In the genomic region with DNA sequence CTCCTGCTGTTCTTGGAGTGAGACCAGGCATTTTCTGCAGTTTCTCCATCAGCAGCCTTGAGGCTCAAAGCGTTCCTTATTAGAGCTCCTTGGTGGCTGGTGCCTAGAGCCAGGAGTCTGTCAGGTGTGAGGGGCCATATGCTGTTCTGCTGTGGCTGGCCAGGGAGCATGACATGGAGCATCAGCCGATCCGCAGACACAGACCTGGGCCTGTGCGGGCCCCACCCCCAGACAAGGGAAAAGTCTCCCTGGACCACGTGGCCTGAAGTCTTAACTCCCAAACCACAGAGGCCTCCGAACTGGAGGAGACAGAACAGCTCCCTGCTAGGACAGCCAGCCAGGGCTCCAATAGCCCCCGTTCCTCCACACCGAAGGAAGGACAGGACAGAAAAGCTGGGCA, we compare ENCODE assay signal across 1 cellular context.
TF ChIP-seq lines count a peak whose summit lies in the region.

No MANE protein-coding gene starts in this region.

TF ChIP-seq in K562, 482 proteins besides CTCF, POLR2A, EP300 and RAD21 (continued from another document):
- TF ChIP-seq, protein P1, sequence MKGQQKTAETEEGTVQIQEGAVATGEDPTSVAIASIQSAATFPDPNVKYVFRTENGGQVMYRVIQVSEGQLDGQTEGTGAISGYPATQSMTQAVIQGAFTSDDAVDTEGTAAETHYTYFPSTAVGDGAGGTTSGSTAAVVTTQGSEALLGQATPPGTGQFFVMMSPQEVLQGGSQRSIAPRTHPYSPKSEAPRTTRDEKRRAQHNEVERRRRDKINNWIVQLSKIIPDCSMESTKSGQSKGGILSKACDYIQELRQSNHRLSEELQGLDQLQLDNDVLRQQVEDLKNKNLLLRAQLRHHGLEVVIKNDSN (CRISPR knock-in tag; IDR thresholded peaks at IDR 0.05): peak; percentile 86
- TF ChIP-seq ZNF23 (CRISPR knock-in tag; IDR thresholded peaks at IDR 0.05): no peak
- TF ChIP-seq, protein P2, sequence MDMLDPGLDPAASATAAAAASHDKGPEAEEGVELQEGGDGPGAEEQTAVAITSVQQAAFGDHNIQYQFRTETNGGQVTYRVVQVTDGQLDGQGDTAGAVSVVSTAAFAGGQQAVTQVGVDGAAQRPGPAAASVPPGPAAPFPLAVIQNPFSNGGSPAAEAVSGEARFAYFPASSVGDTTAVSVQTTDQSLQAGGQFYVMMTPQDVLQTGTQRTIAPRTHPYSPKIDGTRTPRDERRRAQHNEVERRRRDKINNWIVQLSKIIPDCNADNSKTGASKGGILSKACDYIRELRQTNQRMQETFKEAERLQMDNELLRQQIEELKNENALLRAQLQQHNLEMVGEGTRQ (CRISPR knock-in tag; IDR thresholded peaks at IDR 0.05): peak; percentile 73
- no peak for TF ChIP-seq ZZZ3 (IDR thresholded peaks at IDR 0.05)
- TF ChIP-seq, protein P3, sequence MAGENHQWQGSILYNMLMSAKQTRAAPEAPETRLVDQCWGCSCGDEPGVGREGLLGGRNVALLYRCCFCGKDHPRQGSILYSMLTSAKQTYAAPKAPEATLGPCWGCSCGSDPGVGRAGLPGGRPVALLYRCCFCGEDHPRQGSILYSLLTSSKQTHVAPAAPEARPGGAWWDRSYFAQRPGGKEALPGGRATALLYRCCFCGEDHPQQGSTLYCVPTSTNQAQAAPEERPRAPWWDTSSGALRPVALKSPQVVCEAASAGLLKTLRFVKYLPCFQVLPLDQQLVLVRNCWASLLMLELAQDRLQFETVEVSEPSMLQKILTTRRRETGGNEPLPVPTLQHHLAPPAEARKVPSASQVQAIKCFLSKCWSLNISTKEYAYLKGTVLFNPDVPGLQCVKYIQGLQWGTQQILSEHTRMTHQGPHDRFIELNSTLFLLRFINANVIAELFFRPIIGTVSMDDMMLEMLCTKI (IDR thresholded peaks at IDR 0.05; ENCODE audit: partially characterized antibody): no peak
- no peak for TF ChIP-seq ZNF12 (CRISPR knock-in tag; IDR thresholded peaks at IDR 0.05)
- no peak for TF ChIP-seq ZNF124 (CRISPR knock-in tag; IDR thresholded peaks at IDR 0.05)
- TF ChIP-seq, protein P4, sequence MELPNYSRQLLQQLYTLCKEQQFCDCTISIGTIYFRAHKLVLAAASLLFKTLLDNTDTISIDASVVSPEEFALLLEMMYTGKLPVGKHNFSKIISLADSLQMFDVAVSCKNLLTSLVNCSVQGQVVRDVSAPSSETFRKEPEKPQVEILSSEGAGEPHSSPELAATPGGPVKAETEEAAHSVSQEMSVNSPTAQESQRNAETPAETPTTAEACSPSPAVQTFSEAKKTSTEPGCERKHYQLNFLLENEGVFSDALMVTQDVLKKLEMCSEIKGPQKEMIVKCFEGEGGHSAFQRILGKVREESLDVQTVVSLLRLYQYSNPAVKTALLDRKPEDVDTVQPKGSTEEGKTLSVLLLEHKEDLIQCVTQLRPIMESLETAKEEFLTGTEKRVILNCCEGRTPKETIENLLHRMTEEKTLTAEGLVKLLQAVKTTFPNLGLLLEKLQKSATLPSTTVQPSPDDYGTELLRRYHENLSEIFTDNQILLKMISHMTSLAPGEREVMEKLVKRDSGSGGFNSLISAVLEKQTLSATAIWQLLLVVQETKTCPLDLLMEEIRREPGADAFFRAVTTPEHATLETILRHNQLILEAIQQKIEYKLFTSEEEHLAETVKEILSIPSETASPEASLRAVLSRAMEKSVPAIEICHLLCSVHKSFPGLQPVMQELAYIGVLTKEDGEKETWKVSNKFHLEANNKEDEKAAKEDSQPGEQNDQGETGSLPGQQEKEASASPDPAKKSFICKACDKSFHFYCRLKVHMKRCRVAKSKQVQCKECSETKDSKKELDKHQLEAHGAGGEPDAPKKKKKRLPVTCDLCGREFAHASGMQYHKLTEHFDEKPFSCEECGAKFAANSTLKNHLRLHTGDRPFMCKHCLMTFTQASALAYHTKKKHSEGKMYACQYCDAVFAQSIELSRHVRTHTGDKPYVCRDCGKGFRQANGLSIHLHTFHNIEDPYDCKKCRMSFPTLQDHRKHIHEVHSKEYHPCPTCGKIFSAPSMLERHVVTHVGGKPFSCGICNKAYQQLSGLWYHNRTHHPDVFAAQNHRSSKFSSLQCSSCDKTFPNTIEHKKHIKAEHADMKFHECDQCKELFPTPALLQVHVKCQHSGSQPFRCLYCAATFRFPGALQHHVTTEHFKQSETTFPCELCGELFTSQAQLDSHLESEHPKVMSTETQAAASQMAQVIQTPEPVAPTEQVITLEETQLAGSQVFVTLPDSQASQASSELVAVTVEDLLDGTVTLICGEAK (IDR thresholded peaks at IDR 0.05): no peak
- TF ChIP-seq, protein P4 (CRISPR knock-in tag; IDR thresholded peaks at IDR 0.05): no peak
- TF ChIP-seq RAD51 (IDR thresholded peaks at IDR 0.05; ENCODE audit: borderline replicate concordance, low read depth): peak; percentile 69; the same call in 1 of the 2 replicates
- no peak for TF ChIP-seq ZBTB17 (CRISPR knock-in tag; IDR thresholded peaks at IDR 0.05)
- TF ChIP-seq, protein P5, sequence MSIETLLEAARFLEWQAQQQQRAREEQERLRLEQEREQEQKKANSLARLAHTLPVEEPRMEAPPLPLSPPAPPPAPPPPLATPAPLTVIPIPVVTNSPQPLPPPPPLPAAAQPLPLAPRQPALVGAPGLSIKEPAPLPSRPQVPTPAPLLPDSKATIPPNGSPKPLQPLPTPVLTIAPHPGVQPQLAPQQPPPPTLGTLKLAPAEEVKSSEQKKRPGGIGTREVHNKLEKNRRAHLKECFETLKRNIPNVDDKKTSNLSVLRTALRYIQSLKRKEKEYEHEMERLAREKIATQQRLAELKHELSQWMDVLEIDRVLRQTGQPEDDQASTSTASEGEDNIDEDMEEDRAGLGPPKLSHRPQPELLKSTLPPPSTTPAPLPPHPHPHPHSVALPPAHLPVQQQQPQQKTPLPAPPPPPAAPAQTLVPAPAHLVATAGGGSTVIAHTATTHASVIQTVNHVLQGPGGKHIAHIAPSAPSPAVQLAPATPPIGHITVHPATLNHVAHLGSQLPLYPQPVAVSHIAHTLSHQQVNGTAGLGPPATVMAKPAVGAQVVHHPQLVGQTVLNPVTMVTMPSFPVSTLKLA (conservative IDR thresholded peaks at IDR 0.05): peak in 1 of 2 experiments; percentile 66; a peak in 3 of 4 replicates
- TF ChIP-seq SAP30 (IDR thresholded peaks at IDR 0.05; ENCODE audit: borderline replicate concordance, insufficient read depth, low read depth, low read length, poor library complexity, severe bottlenecking): peak; percentile 37
- TF ChIP-seq ZNF24 (IDR thresholded peaks at IDR 0.05): no peak
- TF ChIP-seq, protein P6, sequence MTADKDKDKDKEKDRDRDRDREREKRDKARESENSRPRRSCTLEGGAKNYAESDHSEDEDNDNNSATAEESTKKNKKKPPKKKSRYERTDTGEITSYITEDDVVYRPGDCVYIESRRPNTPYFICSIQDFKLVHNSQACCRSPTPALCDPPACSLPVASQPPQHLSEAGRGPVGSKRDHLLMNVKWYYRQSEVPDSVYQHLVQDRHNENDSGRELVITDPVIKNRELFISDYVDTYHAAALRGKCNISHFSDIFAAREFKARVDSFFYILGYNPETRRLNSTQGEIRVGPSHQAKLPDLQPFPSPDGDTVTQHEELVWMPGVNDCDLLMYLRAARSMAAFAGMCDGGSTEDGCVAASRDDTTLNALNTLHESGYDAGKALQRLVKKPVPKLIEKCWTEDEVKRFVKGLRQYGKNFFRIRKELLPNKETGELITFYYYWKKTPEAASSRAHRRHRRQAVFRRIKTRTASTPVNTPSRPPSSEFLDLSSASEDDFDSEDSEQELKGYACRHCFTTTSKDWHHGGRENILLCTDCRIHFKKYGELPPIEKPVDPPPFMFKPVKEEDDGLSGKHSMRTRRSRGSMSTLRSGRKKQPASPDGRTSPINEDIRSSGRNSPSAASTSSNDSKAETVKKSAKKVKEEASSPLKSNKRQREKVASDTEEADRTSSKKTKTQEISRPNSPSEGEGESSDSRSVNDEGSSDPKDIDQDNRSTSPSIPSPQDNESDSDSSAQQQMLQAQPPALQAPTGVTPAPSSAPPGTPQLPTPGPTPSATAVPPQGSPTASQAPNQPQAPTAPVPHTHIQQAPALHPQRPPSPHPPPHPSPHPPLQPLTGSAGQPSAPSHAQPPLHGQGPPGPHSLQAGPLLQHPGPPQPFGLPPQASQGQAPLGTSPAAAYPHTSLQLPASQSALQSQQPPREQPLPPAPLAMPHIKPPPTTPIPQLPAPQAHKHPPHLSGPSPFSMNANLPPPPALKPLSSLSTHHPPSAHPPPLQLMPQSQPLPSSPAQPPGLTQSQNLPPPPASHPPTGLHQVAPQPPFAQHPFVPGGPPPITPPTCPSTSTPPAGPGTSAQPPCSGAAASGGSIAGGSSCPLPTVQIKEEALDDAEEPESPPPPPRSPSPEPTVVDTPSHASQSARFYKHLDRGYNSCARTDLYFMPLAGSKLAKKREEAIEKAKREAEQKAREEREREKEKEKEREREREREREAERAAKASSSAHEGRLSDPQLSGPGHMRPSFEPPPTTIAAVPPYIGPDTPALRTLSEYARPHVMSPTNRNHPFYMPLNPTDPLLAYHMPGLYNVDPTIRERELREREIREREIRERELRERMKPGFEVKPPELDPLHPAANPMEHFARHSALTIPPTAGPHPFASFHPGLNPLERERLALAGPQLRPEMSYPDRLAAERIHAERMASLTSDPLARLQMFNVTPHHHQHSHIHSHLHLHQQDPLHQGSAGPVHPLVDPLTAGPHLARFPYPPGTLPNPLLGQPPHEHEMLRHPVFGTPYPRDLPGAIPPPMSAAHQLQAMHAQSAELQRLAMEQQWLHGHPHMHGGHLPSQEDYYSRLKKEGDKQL (CRISPR knock-in tag; IDR thresholded peaks at IDR 0.05; ENCODE audit: borderline replicate concordance): no peak
